Comparison of ENCODE assay signal across 8 cellular contexts in genomic region chr19:39405930-39406655, GRCh38. TPM values are rescaled to one million over a fixed set of nuclear protein-coding genes. Genes with fewer than 3 reads are reported as not detected.
DNase-seq lines count a peak whose midpoint lies in the region; ATAC-seq and TF ChIP-seq lines count a peak whose summit lies in the region.

No MANE protein-coding gene starts in this region.

- no peaks in the 10 kb centered on the region for H3K27me3 Mint-ChIP-seq in naive B cell

- peak overlapping the region; percentile 83 to 98 (median 97) for H3K4me3 Mint-ChIP-seq in naive B cell

- peak overlapping the region; percentile 97 for H3K4me3 ChIP-seq in coronary artery

- H3K4me1 Mint-ChIP-seq in naive B cell = peaks cover 54 to 81% (median 58%) of the 10 kb centered on the region in 3 donors

- H3K36me3 Mint-ChIP-seq in naive B cell = peaks cover 13 to 18% of the 10 kb centered on the region in 2 donors

- H3K27ac Mint-ChIP-seq in naive B cell = peak overlapping the region; percentile 98 to 100 (median 100)

- TF ChIP-seq CTCF in coronary artery (IDR thresholded peaks at IDR 0.05) = no peak

- peaks cover 0 to 2% (median 0%) of the 10 kb centered on the region in 7 donors for H3K9me3 Mint-ChIP-seq in naive B cell

- DNase-seq in NCI-H82 (lab: John Stamatoyannopoulos, UW) (peak; percentile 66), NCI-H82 treated with DMSO at 0.1 percent for 48 hours (lab: John Stamatoyannopoulos, UW; ENCODE audit: unreplicated experiment) (no peak), coronary artery (ENCODE audit: low spot score) (no peak), naive B cell (peak; percentile 91), NCI-H2107 treated with DMSO at 0.1 percent for 48 hours (lab: John Stamatoyannopoulos, UW; ENCODE audit: unreplicated experiment) (no peak)
- DNase-seq in activated CD4-positive, CD25-positive, alpha-beta regulatory T cell treated with anti-CD3 and anti-CD28 coated beads, Interleukin-2, amount 50 U/mL, for 72 hours = peak; percentile 80
- DNase-seq in stimulated activated naive CD4-positive, alpha-beta T cell treated with Interleukin-2 at 50 U/mL for 16 hours (lab: John Stamatoyannopoulos, UW) = peak; percentile 78

- ATAC-seq in naive B cell (ENCODE audit: low read depth in 2 of 2) (peak; percentile 12 to 16), HG03342 (IDR thresholded peaks at IDR 0.05; ENCODE audit: unreplicated experiment) (no peak)

- H3K27ac ChIP-seq in coronary artery = peak overlapping the region; percentile 99 to 100

RNA-seq across cellular contexts. Expression of gene ZFP36, which starts 0.6 kb away (rescaled TPM):
- polyA plus RNA-seq in naive B cell (ENCODE audit: low read depth in 6 of 6) = 100 to 1,000 TPM; 291 to 784 (median 445) TPM

RNA-seq across cellular contexts. Expression of gene PLEKHG2, which starts 6.4 kb away (rescaled TPM):
- polyA plus RNA-seq in naive B cell (ENCODE audit: low read depth in 6 of 6) = 1 to 10 TPM in 5 of 6 donors, not detected in 1; 2.5 to 8.3 (median 4.7) TPM

RNA-seq across cellular contexts. Expression of gene MED29, which starts 14.9 kb away (rescaled TPM):
- polyA plus RNA-seq in naive B cell (ENCODE audit: low read depth in 6 of 6) = 10 to 100 TPM; 31.9 to 68.1 (median 57.5) TPM

RNA-seq across cellular contexts. Expression of gene PAF1, which starts 15.2 kb away (rescaled TPM):
- 10 to 100 TPM; 11.6 to 62.4 (median 41.0) TPM for polyA plus RNA-seq in naive B cell (ENCODE audit: low read depth in 6 of 6)

RNA-seq across cellular contexts. Expression of gene RPS16, which starts 29.7 kb away (rescaled TPM):
- 1,000 to 10,000 TPM; 1,393 to 2,131 (median 1,793) TPM for polyA plus RNA-seq in naive B cell (ENCODE audit: low read depth in 6 of 6)

Comparison
In these comparisons a context has a peak if more than half of its experiments do, and no peak if none do; other contexts are left out.
1. DNase-seq: peak in NCI-H82 (single experiment), activated CD4-positive, CD25-positive, alpha-beta regulatory T cell treated with anti-CD3 and anti-CD28 coated beads, Interleukin-2, amount 50 U/mL, for 72 hours (single experiment), naive B cell (single experiment) and stimulated activated naive CD4-positive, alpha-beta T cell treated with Interleukin-2 at 50 U/mL for 16 hours (single experiment); none in NCI-H82 treated with DMSO at 0.1 percent for 48 hours (single experiment), coronary artery (single experiment) and NCI-H2107 treated with DMSO at 0.1 percent for 48 hours (single experiment).